In genomic region chr1:25530348-25531081, GRCh38 we compare ENCODE assay signal across 17 cellular contexts. TPM values are rescaled to one million over a fixed set of nuclear protein-coding genes. Genes with fewer than 3 reads are reported as not detected.
A peak's percentile ranks its signal among the peaks of the same experiment; 100 is the strongest.
DNase-seq lines count a peak whose midpoint lies in the region; ATAC-seq and TF ChIP-seq lines count a peak whose summit lies in the region.
"Had no signal": no experiment of that assay in that cellular context is flagged by ENCODE, and none has a peak within 500 bp of the region (broad histone marks: within the 10 kb centered on the region; RNA-seq: fewer than 3 reads in every experiment).

No MANE protein-coding gene starts in this region.

- peaks cover 1% of the 10 kb centered on the region for H3K36me3 Mint-ChIP-seq in chondrocyte (ENCODE audit: low read depth)
- H3K36me3 Mint-ChIP-seq: CD14-positive monocyte; CD8-positive, alpha-beta T cell had no signal

- H4K8ac ChIP-seq in trophoblast cell (ENCODE audit: low read depth, low read length) = no peak overlapping the region

- no peak overlapping the region for H3K4ac ChIP-seq in trophoblast cell (ENCODE audit: low read depth, low read length)

- no peak overlapping the region for H3K18ac ChIP-seq in trophoblast cell (ENCODE audit: low read length)

- CTCF ChIA-PET in HEK293 (lab: Yijun Ruan, JAX) = no interaction called here

- H3K36me3 ChIP-seq in HEK293 (ENCODE audit: control insufficient read depth in 2 of 2, insufficient read depth in 1 of 2, low read length in 2 of 2) (no peaks in the 10 kb centered on the region), trophoblast cell (ENCODE audit: control insufficient read depth in 1 of 2, insufficient read depth in 2 of 2, low read length in 2 of 2) (no peaks in the 10 kb centered on the region), esophagus squamous epithelium (no peaks in the 10 kb centered on the region)
- H3K36me3 ChIP-seq: HAP-1 had no signal

- POLR2A ChIA-PET in HEK293 (lab: Yijun Ruan, JAX) = no interaction called here

- no CpG with 5 or more reads among the region's 15 CpGs for WGBS in trophoblast cell (ENCODE audit: extremely low coverage, insufficient coverage, insufficient read length)
- WGBS in esophagus squamous epithelium, 2 donors = 85 to 86% methylated on average over 9 to 11 of the region's 15 CpGs

- intact Hi-C loops in esophagus squamous epithelium (cut with DNase I) = no loop called here

- H3K4me1 Mint-ChIP-seq in chondrocyte (ENCODE audit: low read depth) = peaks cover 3% of the 10 kb centered on the region
- H3K4me1 Mint-ChIP-seq: CD14-positive monocyte had no signal

- no peaks in the 10 kb centered on the region for H3K27me3 ChIP-seq in trophoblast cell (ENCODE audit: insufficient read depth, low read length)
- no peaks in the 10 kb centered on the region for H3K27me3 ChIP-seq in esophagus squamous epithelium

- DNase-seq in Daoy (ENCODE audit: low read depth) (peak; percentile 18), chondrocyte (ENCODE audit: low spot score) (peak; percentile 51), trophoblast cell (peak; percentile 88 to 94), esophagus squamous epithelium (lab: John Stamatoyannopoulos, UW) (no peak), nucleus accumbens (lab: John Stamatoyannopoulos, UW) (no peak)
- DNase-seq: CD8-positive, alpha-beta T cell; COR-L47; DMS153; DMS79 treated with DMSO at 0.1 percent for 48 hours; GDM1; GOT3; HFFc6 had no signal

- H3K27ac ChIP-seq in HEK293 (ENCODE audit: extremely low read depth, low read depth, low read length) (no peak overlapping the region), trophoblast cell (ENCODE audit: low read depth, low read length) (no peak overlapping the region), esophagus squamous epithelium (no peak overlapping the region)
- H3K27ac ChIP-seq: HL-60 had no signal

- H3K9me3 ChIP-seq in HEK293 (ENCODE audit: control insufficient read depth, insufficient read depth, low read depth, low read length) (no peaks in the 10 kb centered on the region), trophoblast cell (ENCODE audit: insufficient read depth, low read depth, low read length) (no peaks in the 10 kb centered on the region), esophagus squamous epithelium (no peaks in the 10 kb centered on the region)
- H3K9me3 ChIP-seq: HAP-1 had no signal

- H3K4me2 ChIP-seq in trophoblast cell (ENCODE audit: low read length) = no peak overlapping the region

- no peak overlapping the region for H2BK5ac ChIP-seq in trophoblast cell (ENCODE audit: low read depth, low read length, poor library complexity)

- peaks cover 1% of the 10 kb centered on the region for H3K9me3 Mint-ChIP-seq in chondrocyte (ENCODE audit: low read depth)

- no peak overlapping the region for H3K4me3 ChIP-seq in HEK293 (ENCODE audit: low read depth, low read length)
- no peak overlapping the region for H3K4me3 ChIP-seq in trophoblast cell (ENCODE audit: low read depth, low read length)
- H3K4me3 ChIP-seq in esophagus squamous epithelium = no peak overlapping the region
- H3K4me3 ChIP-seq: HAP-1 had no signal

- H4K12ac ChIP-seq in trophoblast cell (ENCODE audit: low read depth, low read length) = no peak overlapping the region

- H2AK5ac ChIP-seq in trophoblast cell (ENCODE audit: low read length) = no peak overlapping the region

- no peak overlapping the region for H3K14ac ChIP-seq in trophoblast cell (ENCODE audit: low read length)

- no peak overlapping the region for H4K91ac ChIP-seq in trophoblast cell (ENCODE audit: low read depth, low read length)

- H2AFZ ChIP-seq in trophoblast cell (ENCODE audit: insufficient read depth, low read length, poor library complexity) = no peak overlapping the region

- H2BK120ac ChIP-seq in trophoblast cell (ENCODE audit: insufficient read depth, low read length, poor library complexity) = no peak overlapping the region

- no peaks in the 10 kb centered on the region for H3K79me1 ChIP-seq in trophoblast cell (ENCODE audit: low read length)

- no peak overlapping the region for H3K4me3 Mint-ChIP-seq in chondrocyte (ENCODE audit: unreplicated experiment)
- H3K4me3 Mint-ChIP-seq: CD14-positive monocyte; CD8-positive, alpha-beta T cell; HFFc6 had no signal

- no peaks in the 10 kb centered on the region for H3K4me1 ChIP-seq in HEK293 (ENCODE audit: control insufficient read depth, insufficient read depth, low read length)
- no peaks in the 10 kb centered on the region for H3K4me1 ChIP-seq in trophoblast cell (ENCODE audit: control insufficient read depth in 1 of 2, insufficient read depth in 2 of 2, low read length in 2 of 2)
- H3K4me1 ChIP-seq in esophagus squamous epithelium = peaks cover 0 to 29% (median 0%) of the 10 kb centered on the region in 3 donors
- H3K4me1 ChIP-seq: HAP-1 had no signal

- H3K9ac ChIP-seq in trophoblast cell (ENCODE audit: low read length) = no peak overlapping the region

- H3K23ac ChIP-seq in trophoblast cell (ENCODE audit: low read length) = no peak overlapping the region

- no peak overlapping the region for H2BK12ac ChIP-seq in trophoblast cell (ENCODE audit: low read length)

- TF ChIP-seq POLR2A in esophagus squamous epithelium (IDR thresholded peaks at IDR 0.05) = no peak

- H3K27me3 Mint-ChIP-seq in chondrocyte (ENCODE audit: low read depth) = peaks cover under 1% of the 10 kb centered on the region

- no peaks in the 10 kb centered on the region for H3K79me2 ChIP-seq in trophoblast cell (ENCODE audit: control insufficient read depth, insufficient read depth, low read length, poor library complexity)

- TF ChIP-seq CTCF in HEK293 (tag by site-specific recombination; IDR thresholded peaks at IDR 0.05) (no peak), chondrocyte (IDR thresholded peaks at IDR 0.05) (no peak), esophagus squamous epithelium (IDR thresholded peaks at IDR 0.05) (no peak)

- no peak overlapping the region for H3K27ac Mint-ChIP-seq in chondrocyte (ENCODE audit: unreplicated experiment)
- H3K27ac Mint-ChIP-seq: CD8-positive, alpha-beta T cell; HFFc6 had no signal

- no peak for ATAC-seq in GM18861 (IDR thresholded peaks at IDR 0.05; ENCODE audit: unreplicated experiment)
- ATAC-seq: CD8-positive, alpha-beta T cell had no signal

TF ChIP-seq in HEK293, 187 proteins besides CTCF, POLR2A, EP300 and RAD21:
- peak; percentile 97 for TF ChIP-seq ZNF341 (tag by site-specific recombination; IDR thresholded peaks at IDR 0.05; ENCODE audit: low read depth)
- TF ChIP-seq ZBTB17 (tag by site-specific recombination; IDR thresholded peaks at IDR 0.05) = no peak
- peak; percentile 20; the same call in 1 of the 2 replicates for TF ChIP-seq GLIS1 (tag by site-specific recombination; IDR thresholded peaks at IDR 0.05)
- no peak for TF ChIP-seq ZNF830 (tag by site-specific recombination; IDR thresholded peaks at IDR 0.05; ENCODE audit: low read depth)
- TF ChIP-seq OVOL3 (tag by site-specific recombination; IDR thresholded peaks at IDR 0.05) = no peak
- TF ChIP-seq ZNF19 (tag by site-specific recombination; IDR thresholded peaks at IDR 0.05; ENCODE audit: low read depth) = no peak
- TF ChIP-seq ZNF292 (tag by site-specific recombination; IDR thresholded peaks at IDR 0.05; ENCODE audit: borderline replicate concordance, low read depth) = no peak
- no peak for TF ChIP-seq ZSCAN4 (tag by site-specific recombination; IDR thresholded peaks at IDR 0.05)
TF ChIP-seq in HEK293: peak in this region for 2.

RNA-seq across cellular contexts. Expression of gene LDLRAP1, which starts 12.9 kb away (rescaled TPM):
- total RNA-seq in Daoy (2014; rRNA removed; shearing (Covaris generic)) = 13.6 and 16.3 TPM in 2 replicates
- total RNA-seq in chondrocyte (20.7 to 23.5 TPM (median 23.5 TPM) in 3 replicates), esophagus squamous epithelium (10 to 100 TPM; 17.0 to 21.4 (median 19.5) TPM)
- 4.2 and 4.4 TPM in 2 replicates for polyA plus RNA-seq in trophoblast cell (2013)

Comparison
In these comparisons a context has a peak if more than half of its experiments do, and no peak if none do; other contexts are left out.
1. DNase-seq: peak in Daoy (single experiment), chondrocyte (single experiment) and trophoblast cell (2 of 2); none in esophagus squamous epithelium (single experiment) and nucleus accumbens (0 of 56).